27 cellular contexts compared by ENCODE assay signal in the genomic region with DNA sequence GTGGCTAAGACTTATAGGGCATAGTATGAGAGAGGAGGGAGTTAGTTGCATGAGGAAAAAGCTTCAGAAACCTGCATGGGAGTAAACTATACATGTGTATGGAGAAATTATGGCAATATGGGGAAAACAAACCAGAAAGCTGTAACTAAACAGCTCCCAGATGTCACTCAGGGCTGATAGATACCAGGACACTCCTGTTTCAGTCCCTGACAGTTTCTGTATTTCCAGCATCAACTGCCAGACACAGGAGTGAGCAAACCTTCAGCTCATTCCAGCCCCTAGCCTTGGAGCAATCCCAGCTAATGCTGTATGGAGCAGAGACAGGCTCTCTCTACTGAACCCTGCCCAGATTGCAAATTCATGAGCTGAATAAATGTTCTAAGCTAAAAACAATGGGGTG.
"Had no signal": no experiment of that assay in that cellular context is flagged by ENCODE, and none has a peak within 500 bp of the region (broad histone marks: within the 10 kb centered on the region; RNA-seq: fewer than 3 reads in every experiment).

No MANE protein-coding gene starts in this region.

- H3K79me2 ChIP-seq: parathyroid adenoma had no signal

- H3K4me2 ChIP-seq: neural progenitor cell had no signal

- H3K9ac ChIP-seq: neural progenitor cell, parathyroid adenoma had no signal

- H3K9me3 ChIP-seq: ovary, psoas muscle, right lobe of liver, sigmoid colon, suprapubic skin, testis, tibial artery, transverse colon, upper lobe of left lung, vagina had no signal

- H3K4me1 ChIP-seq: neural progenitor cell, parathyroid adenoma, psoas muscle, right lobe of liver, sigmoid colon, suprapubic skin, testis, tibial artery, transverse colon, upper lobe of left lung, vagina had no signal

- H3K4me3 ChIP-seq: neural progenitor cell, ovary, psoas muscle, right lobe of liver, sigmoid colon, suprapubic skin, testis, tibial artery, transverse colon, upper lobe of left lung, vagina had no signal

- H2AFZ ChIP-seq: neural progenitor cell, parathyroid adenoma had no signal

- H3K27ac ChIP-seq: neural progenitor cell, ovary, parathyroid adenoma, psoas muscle, right lobe of liver, sigmoid colon, suprapubic skin, testis, tibial artery, transverse colon, upper lobe of left lung, vagina had no signal

- DNase-seq: natural killer cell; occipital lobe; ovary; posterior cingulate gyrus; psoas muscle; right cardiac atrium; right lobe of liver; sigmoid colon; small intestine; stimulated activated CD4-positive, alpha-beta T cell treated with anti-CD3 and anti-CD28 coated beads, Interleukin-12 subunit alpha, Interleukin-12 subunit beta, amount 100 ng/mL, for 4 hours; stimulated activated CD4-positive, alpha-beta T cell treated with anti-CD3 and anti-CD28 coated beads, Interleukin-1b, Interleukin-23, amount 100 ng/mL, for 48 hours; stimulated activated CD4-positive, alpha-beta T cell treated with anti-CD3 and anti-CD28 coated beads, Interleukin-4, amount 100 ng/mL, for 1 hour; stimulated activated CD4-positive, alpha-beta T cell treated with anti-CD3 and anti-CD28 coated beads, Interleukin-4, amount 100 ng/mL, for 4 hours; stimulated activated CD8-positive, alpha-beta memory T cell treated with anti-CD3 and anti-CD28 coated beads, Interleukin-4, amount 100 ng/mL, for 48 hours; stimulated activated naive CD4-positive, alpha-beta T cell; stimulated activated naive CD8-positive, alpha-beta T cell treated with anti-CD3 and anti-CD28 coated beads, Interleukin-15, amount 100 ng/mL, for 72 hours; stimulated activated naive CD8-positive, alpha-beta T cell treated with anti-CD3 and anti-CD28 coated beads, Interleukin-15, Interleukin-2, amounts not matched to agents 100 U/mL and 50 U/mL, for 24 hours; substantia nigra; testis; tibial artery; transverse colon; upper lobe of left lung had no signal

- H3K36me3 ChIP-seq: neural progenitor cell, ovary, right lobe of liver, sigmoid colon, suprapubic skin, tibial artery, transverse colon, upper lobe of left lung, vagina had no signal

- H3K27me3 ChIP-seq: neural progenitor cell, ovary, sigmoid colon, suprapubic skin, testis, tibial artery, transverse colon, upper lobe of left lung, vagina had no signal

- ATAC-seq: natural killer cell; psoas muscle; right cardiac atrium; right lobe of liver; stimulated activated memory B cell treated with anti-CD40 and anti-IgM and Interleukin-4, amounts not matched to agents 10 μg/mL and 1 μg/mL and 100 μg/mL, for 72 hours; stimulated activated naive CD8-positive, alpha-beta T cell treated with anti-CD3 and anti-CD28 coated beads, Interleukin-15, amount 100 ng/mL, for 72 hours; stimulated activated naive CD8-positive, alpha-beta T cell treated with anti-CD3 and anti-CD28 coated beads, Interleukin-15, Interleukin-2, amounts not matched to agents 100 U/mL and 50 U/mL, for 24 hours had no signal
